8 cellular contexts compared by ENCODE assay signal in the genomic region with DNA sequence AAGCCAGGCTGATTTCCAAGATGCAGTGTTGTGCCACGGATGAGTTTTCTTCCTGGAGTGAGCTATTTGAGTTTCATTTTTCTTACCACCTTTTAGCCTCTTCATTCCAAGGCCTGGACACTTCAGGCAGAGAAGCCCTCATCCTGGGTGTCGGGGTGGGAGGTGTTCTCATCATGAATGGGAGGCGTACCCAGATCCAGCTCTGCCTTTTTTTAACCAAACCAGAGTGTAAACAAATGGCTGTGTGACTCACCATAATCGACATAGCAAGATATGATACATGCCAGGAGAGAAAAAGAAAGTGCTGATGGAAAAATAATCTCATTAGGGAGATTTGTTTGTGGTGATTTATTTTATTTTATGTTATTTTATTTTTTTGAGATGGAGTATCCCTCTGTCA.
DNase-seq lines count a peak whose midpoint lies in the region; ATAC-seq and TF ChIP-seq lines count a peak whose summit lies in the region.

No MANE protein-coding gene starts in this region.

- no peak overlapping the region for H3K4me3 Mint-ChIP-seq in memory B cell

- TF ChIP-seq CTCF in RWPE1 (conservative IDR thresholded peaks at IDR 0.05; ENCODE audit: low read depth) (no peak), cardiac fibroblast (IDR thresholded peaks at IDR 0.05; ENCODE audit: low read depth, low read length) (no peak), uterus (IDR thresholded peaks at IDR 0.05) (no peak)

- peak overlapping the region; percentile 98 for H3K27ac Mint-ChIP-seq in memory B cell

- H3K36me3 Mint-ChIP-seq in memory B cell: peaks cover 4% of the 10 kb centered on the region

- ATAC-seq in memory B cell (ENCODE audit: low read depth): no peak
- ATAC-seq in GM21360 (IDR thresholded peaks at IDR 0.05; ENCODE audit: unreplicated experiment): no peak
- no peak for ATAC-seq in HG03135 (IDR thresholded peaks at IDR 0.05; ENCODE audit: unreplicated experiment)

- H3K27me3 ChIP-seq in uterus: no peaks in the 10 kb centered on the region

- peaks cover 0 to 4% of the 10 kb centered on the region in 2 donors for H3K4me1 ChIP-seq in uterus

- intact Hi-C loops in uterus (cut with DNase I; ENCODE audit: low total_unique reads): loop anchor here (10.0 kb wide), 1 partner anchor 82 kb away; no protein-coding TSS in a partner anchor

- peak overlapping the region; percentile 90 for H3K27ac ChIP-seq in RWPE1
- H3K27ac ChIP-seq in uterus: peak overlapping the region; percentile 74 to 80

- POLR2A ChIA-PET in RWPE1 (lab: Yijun Ruan, JAX; ENCODE audit: low non-redundant PET): no interaction called here

- DNase-seq in stimulated activated CD4-positive, alpha-beta T cell treated with anti-CD3 and anti-CD28 coated beads, Interleukin-1b, Interleukin-23, amount 100 ng/mL, for 48 hours: peak; percentile 49
- DNase-seq in stimulated activated CD4-positive, alpha-beta T cell treated with anti-CD3 and anti-CD28 coated beads, Interleukin-4, amount 100 ng/mL, for 1 hour: no peak
- peak; percentile 80 for DNase-seq in RWPE1 (ENCODE audit: low spot score)
- DNase-seq in cardiac fibroblast (ENCODE audit: low read depth in 2 of 2): peak; percentile 88 to 93
- no peak for DNase-seq in memory B cell (ENCODE audit: low spot score in 2 of 2)
- DNase-seq in uterus: peak; percentile 38 to 54

- no peaks in the 10 kb centered on the region for H3K27me3 Mint-ChIP-seq in memory B cell

- H3K9me3 Mint-ChIP-seq in memory B cell: no peaks in the 10 kb centered on the region

- H3K4me3 ChIP-seq in cardiac fibroblast (replicated peaks in 1 of 2; ENCODE audit: low read depth in 2 of 2, low read length in 2 of 2): no peak overlapping the region
- no peak overlapping the region for H3K4me3 ChIP-seq in uterus

- CTCF ChIA-PET in RWPE1 (lab: Yijun Ruan, JAX): interaction anchor here (0.7 kb wide), 1 partner anchor 104 kb away, joined by 3 read pairs; no protein-coding TSS in a partner anchor

- TF ChIP-seq POLR2A in uterus (IDR thresholded peaks at IDR 0.05): no peak

- H3K4me1 Mint-ChIP-seq in memory B cell: peaks cover 53% of the 10 kb centered on the region

- H3K36me3 ChIP-seq in uterus: no peaks in the 10 kb centered on the region

- H3K9me3 ChIP-seq in uterus: no peaks in the 10 kb centered on the region

Comparison
In these comparisons a context has a peak if more than half of its experiments do, and no peak if none do; other contexts are left out.
1. DNase-seq: peak in stimulated activated CD4-positive, alpha-beta T cell treated with anti-CD3 and anti-CD28 coated beads, Interleukin-1b, Interleukin-23, amount 100 ng/mL, for 48 hours (single experiment), RWPE1 (single experiment), cardiac fibroblast (2 of 2) and uterus (2 of 2); none in stimulated activated CD4-positive, alpha-beta T cell treated with anti-CD3 and anti-CD28 coated beads, Interleukin-4, amount 100 ng/mL, for 1 hour (single experiment) and memory B cell (0 of 2).